In the genomic region with DNA sequence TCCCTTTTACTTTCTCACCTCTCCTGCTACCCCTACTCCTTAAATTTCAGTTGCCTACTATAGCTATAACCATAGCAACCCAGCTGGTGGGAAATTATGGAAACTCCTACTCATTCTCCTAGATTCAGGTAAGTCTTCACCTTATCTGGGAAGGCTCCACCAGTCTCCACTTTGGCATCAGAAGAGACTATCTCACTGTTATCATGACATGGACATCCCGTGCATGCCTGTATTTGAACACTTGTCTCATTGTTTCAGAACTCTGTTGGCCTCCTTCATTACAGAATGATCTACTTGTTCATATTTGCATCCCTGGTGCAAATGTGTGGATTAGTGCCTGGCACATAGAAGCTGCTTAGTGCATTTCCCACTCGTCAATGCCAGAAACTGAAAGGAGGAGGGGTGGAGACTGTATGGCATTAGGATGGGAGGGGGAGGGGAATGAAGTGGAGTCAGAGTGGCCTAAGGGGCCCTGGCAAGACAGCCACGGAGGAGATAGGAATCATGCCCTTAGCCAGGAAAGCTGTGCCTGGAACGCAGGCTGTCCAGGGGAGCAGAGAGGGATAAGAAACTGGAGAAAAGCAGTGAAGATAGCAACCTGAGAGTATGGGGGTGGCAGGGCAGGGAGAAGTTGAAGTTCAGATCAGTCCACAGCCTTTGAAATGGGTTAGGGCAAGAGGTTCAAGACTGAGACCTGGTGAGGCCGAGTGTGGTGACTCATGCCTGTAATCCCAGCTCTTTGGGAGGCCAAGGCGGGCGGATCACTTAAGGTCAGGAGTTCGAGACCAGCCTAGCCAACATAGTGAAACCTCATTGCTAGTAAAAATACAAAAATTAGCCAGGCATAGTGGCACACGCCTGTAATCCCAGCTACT, we compare ENCODE assay signal across 9 cellular contexts. TPM values are rescaled to one million over a fixed set of nuclear protein-coding genes. Genes with fewer than 3 reads are reported as not detected.
DNase-seq lines count a peak whose midpoint lies in the region; ATAC-seq and TF ChIP-seq lines count a peak whose summit lies in the region.
"Had no signal": no experiment of that assay in that cellular context is flagged by ENCODE, and none has a peak within 500 bp of the region (broad histone marks: within the 10 kb centered on the region; RNA-seq: fewer than 3 reads in every experiment).

No MANE protein-coding gene starts in this region.

- in situ Hi-C loops in Panc1 (cut with HindIII; ENCODE audit: low pct_unique_long_range_greater_than_20kb, low sequenced_read_pairs) = no loop called here

- no peaks in the 10 kb centered on the region for H3K36me3 ChIP-seq in Panc1 (ENCODE audit: control insufficient read depth, insufficient read depth, low read length)
- no peaks in the 10 kb centered on the region for H3K36me3 ChIP-seq in CD4-positive, alpha-beta memory T cell (ENCODE audit: insufficient read depth, low read length)

- intact Hi-C loops in Right ventricle myocardium superior (cut with DNase I) (loop anchor here (5.0 kb wide), 2 partner anchors 175 to 365 kb away; no protein-coding TSS in a partner anchor), cardiac septum (cut with DNase I) (loop anchor here (2.0 to 5.0 kb wide), 2 partner anchors 175 to 361 kb away; a partner anchor contains a TSS), Panc1 (cut with micrococcal nuclease; ENCODE audit: unreplicated experiment) (loop anchor here (5.0 kb wide), 2 partner anchors 60 to 360 kb away; a partner anchor contains a TSS)
- intact Hi-C loops in CD4-positive, alpha-beta memory T cell (cut with micrococcal nuclease) = loop anchor here (1.0 to 5.0 kb wide), 7 partner anchors 56 to 496 kb away; a partner anchor contains a TSS

- no peaks in the 10 kb centered on the region for H3K9me3 ChIP-seq in Panc1 (ENCODE audit: control insufficient read depth, insufficient read depth, low read depth, low read length)
- H3K9me3 ChIP-seq in CD4-positive, alpha-beta memory T cell (ENCODE audit: control insufficient read depth in 1 of 2, low read length in 2 of 2) = no peaks in the 10 kb centered on the region

- BruUV-seq in Panc1 (replicated peaks; lab: Mats Ljungman, UMichigan) = no TSS peak

- peaks cover 13% of the 10 kb centered on the region for H3K4me1 Mint-ChIP-seq in stimulated activated effector memory CD8-positive, alpha-beta T cell treated with anti-CD3 and anti-CD28 coated beads, Interleukin-12 subunit alpha, Interleukin-12 subunit beta, amount 100 ng/mL, for 72 hours
- H3K4me1 Mint-ChIP-seq in CD4-positive, alpha-beta memory T cell = peaks cover 6 to 11% (median 7%) of the 10 kb centered on the region in 4 donors

- no peaks in the 10 kb centered on the region for H3K9me3 Mint-ChIP-seq in stimulated activated effector memory CD8-positive, alpha-beta T cell treated with anti-CD3 and anti-CD28 coated beads, Interleukin-12 subunit alpha, Interleukin-12 subunit beta, amount 100 ng/mL, for 72 hours
- no peaks in the 10 kb centered on the region for H3K9me3 Mint-ChIP-seq in CD4-positive, alpha-beta memory T cell
- H3K9me3 Mint-ChIP-seq: activated T-cell treated with anti-CD3 and anti-CD28 coated beads, Interleukin-2, amount 50 U/mL, for 4 hours had no signal

- H3K4me3 ChIP-seq in Panc1 (ENCODE audit: low read depth in 2 of 2, low read length in 2 of 2) (peak overlapping the region; percentile 1 to 44; a peak in 1 of 4 replicates), fibroblast of the aortic adventitia (ENCODE audit: low read depth, low read length) (no peak overlapping the region)
- H3K4me3 ChIP-seq in CD4-positive, alpha-beta memory T cell (ENCODE audit: low read length in 2 of 2) = no peak overlapping the region

- no peaks in the 10 kb centered on the region for H3K36me3 Mint-ChIP-seq in stimulated activated effector memory CD8-positive, alpha-beta T cell treated with anti-CD3 and anti-CD28 coated beads, Interleukin-12 subunit alpha, Interleukin-12 subunit beta, amount 100 ng/mL, for 72 hours
- H3K36me3 Mint-ChIP-seq in CD4-positive, alpha-beta memory T cell = no peaks in the 10 kb centered on the region

- CTCF ChIA-PET in Panc1 (lab: Charles Lee) = interaction anchor here (0.7 to 2.8 kb wide), 4 partner anchors 10 to 163 kb away, joined by 3 to 14 read pairs (median 4); no protein-coding TSS in a partner anchor
- CTCF ChIA-PET in CD4-positive, alpha-beta memory T cell (lab: Charles Lee; ENCODE audit: partially characterized antibody) = interaction anchor here (0.7 to 4.1 kb wide), 35 partner anchors 10 to 497 kb away, joined by 3 to 35 read pairs (median 4); a partner anchor contains a TSS

- no peak overlapping the region for H3K27ac Mint-ChIP-seq in stimulated activated effector memory CD8-positive, alpha-beta T cell treated with anti-CD3 and anti-CD28 coated beads, Interleukin-12 subunit alpha, Interleukin-12 subunit beta, amount 100 ng/mL, for 72 hours
- peak overlapping the region in 1 of 7 donors; percentile 23 for H3K27ac Mint-ChIP-seq in CD4-positive, alpha-beta memory T cell

- H3K27me3 ChIP-seq in Panc1 (ENCODE audit: control insufficient read depth, insufficient read depth, low read length) = no peaks in the 10 kb centered on the region
- H3K27me3 ChIP-seq in CD4-positive, alpha-beta memory T cell (ENCODE audit: insufficient read depth, low read length) = no peaks in the 10 kb centered on the region

- H3K4me1 ChIP-seq in Panc1 (ENCODE audit: control insufficient read depth, insufficient read depth, low read length) = peaks cover 8% of the 10 kb centered on the region
- H3K4me1 ChIP-seq in CD4-positive, alpha-beta memory T cell (ENCODE audit: insufficient read depth, low read length) = peaks cover 8% of the 10 kb centered on the region

- no peak overlapping the region for H3K4me3 Mint-ChIP-seq in stimulated activated effector memory CD8-positive, alpha-beta T cell treated with anti-CD3 and anti-CD28 coated beads, Interleukin-12 subunit alpha, Interleukin-12 subunit beta, amount 100 ng/mL, for 72 hours
- H3K4me3 Mint-ChIP-seq in CD4-positive, alpha-beta memory T cell = peak overlapping the region in 2 of 8 donors; percentile 61 to 66

- H3K27ac ChIP-seq in Panc1 (ENCODE audit: low read length) (peak overlapping the region; percentile 41), substantia nigra (ENCODE audit: low read depth, low read length, poor library complexity, severe bottlenecking) (peak overlapping the region; percentile 30)
- H3K27ac ChIP-seq in CD4-positive, alpha-beta memory T cell (ENCODE audit: low read depth, low read length) = no peak overlapping the region

- POLR2A ChIA-PET in Panc1 (lab: Charles Lee) = interaction anchor here (0.7 kb wide), 1 partner anchor 10 kb away, joined by 13 read pairs; no protein-coding TSS in a partner anchor
- POLR2A ChIA-PET in CD4-positive, alpha-beta memory T cell (lab: Charles Lee; ENCODE audit: partially characterized antibody) = interaction anchor here (0.7 to 1.8 kb wide), 3 partner anchors 53 to 360 kb away, joined by 3 to 7 read pairs (median 4); a partner anchor contains a TSS

- peak; percentile 15 for ATAC-seq in Right ventricle myocardium superior (ENCODE audit: poor library complexity)
- ATAC-seq in Panc1 = peak; percentile 46
- no peak for ATAC-seq in stimulated activated effector memory CD8-positive, alpha-beta T cell treated with anti-CD3 and anti-CD28 coated beads, Interleukin-12 subunit alpha, Interleukin-12 subunit beta, amount 100 ng/mL, for 72 hours

- DNase-seq in Right ventricle myocardium superior (no peak), cardiac septum (ENCODE audit: low spot score) (no peak), Panc1 (ENCODE audit: low read depth, low spot score) (no peak), fibroblast of the aortic adventitia (ENCODE audit: low read depth) (peak; percentile 25), substantia nigra (lab: John Stamatoyannopoulos, UW) (peak in 10 of 49 donors; percentile 1 to 17 (median 3)), NCI-H510A treated with DMSO at 0.1 percent for 48 hours (lab: John Stamatoyannopoulos, UW) (no peak)
- DNase-seq in stimulated activated effector memory CD8-positive, alpha-beta T cell treated with anti-CD3 and anti-CD28 coated beads, Interleukin-12 subunit alpha, Interleukin-12 subunit beta, amount 100 ng/mL, for 72 hours (ENCODE audit: low spot score in 2 of 2) = no peak
- no peak for DNase-seq in CD4-positive, alpha-beta memory T cell

- TF ChIP-seq CTCF in Panc1 (IDR thresholded peaks at IDR 0.05) (no peak), fibroblast of the aortic adventitia (IDR thresholded peaks at IDR 0.05; ENCODE audit: insufficient read depth, low read length) (no peak)

- peaks cover 14 to 23% of the 10 kb centered on the region in 2 donors for H3K27me3 Mint-ChIP-seq in CD4-positive, alpha-beta memory T cell

RNA-seq across cellular contexts. Expression of a gene that starts 53.8 kb away (rescaled TPM):
- total RNA-seq in Right ventricle myocardium superior (105 TPM), cardiac septum (108 TPM), Panc1 (2021; ENCODE audit: unreplicated experiment) (266 TPM), fibroblast of the aortic adventitia (ENCODE audit: low replicate concordance) (188 and 295 TPM in 2 replicates)
- 155 TPM for polyA plus RNA-seq in Panc1 (2012; ENCODE audit: insufficient read length)
- total RNA-seq in CD4-positive, alpha-beta memory T cell = 100 to 1,000 TPM; 160 to 176 TPM
- 10 to 100 TPM; 43.3 to 97.1 TPM for polyA plus RNA-seq in CD4-positive, alpha-beta memory T cell

Comparison
In these comparisons a context has a peak if more than half of its experiments do, and no peak if none do; other contexts are left out.
1. H3K4me3 ChIP-seq: peak in Panc1 (2 of 2); none in fibroblast of the aortic adventitia (single experiment) and CD4-positive, alpha-beta memory T cell (0 of 2).